9 cellular contexts compared by ENCODE assay signal in the genomic region with DNA sequence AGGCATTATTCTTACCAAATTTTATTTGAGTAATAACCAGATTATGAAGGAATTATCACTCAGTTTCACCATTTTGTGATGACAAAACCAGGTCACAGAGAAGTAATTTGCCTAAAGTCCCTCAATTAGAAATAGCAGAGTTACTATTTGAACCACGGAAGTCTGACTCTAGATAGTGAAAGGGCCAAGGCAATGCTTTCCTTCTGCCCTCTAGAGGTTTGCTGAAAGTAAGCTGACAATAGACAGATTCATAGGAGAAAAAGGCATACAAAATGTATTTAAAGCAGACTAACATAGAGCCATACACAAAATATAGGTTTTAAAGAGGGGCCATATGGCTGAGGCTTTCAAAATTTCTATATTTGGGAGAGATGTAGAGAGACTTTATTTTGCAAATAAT. TPM values are rescaled to one million over a fixed set of nuclear protein-coding genes. Genes with fewer than 3 reads are reported as not detected.
A peak's percentile ranks its signal among the peaks of the same experiment; 100 is the strongest.
DNase-seq lines count a peak whose midpoint lies in the region; ATAC-seq and TF ChIP-seq lines count a peak whose summit lies in the region.
"Had no signal": no experiment of that assay in that cellular context is flagged by ENCODE, and none has a peak within 500 bp of the region (broad histone marks: within the 10 kb centered on the region; RNA-seq: fewer than 3 reads in every experiment).

No MANE protein-coding gene starts in this region.

- ATAC-seq in HG02759 (IDR thresholded peaks at IDR 0.05; ENCODE audit: unreplicated experiment) = peak; percentile 81
- peak; percentile 71 for ATAC-seq in SK-N-SH treated with all-trans-retinoic acid at 6 μM for 48 hours
- no peak for ATAC-seq in HG03565 (IDR thresholded peaks at IDR 0.05; ENCODE audit: unreplicated experiment)

- H3K4me3 ChIP-seq in esophagus squamous epithelium = no peak overlapping the region

- TF ChIP-seq CTCF in GM13976 (IDR thresholded peaks at IDR 0.05; ENCODE audit: borderline replicate concordance, control extremely low read depth, extremely low read depth, insufficient read depth, missing control alignments) = no peak
- no peak for TF ChIP-seq CTCF in esophagus squamous epithelium (IDR thresholded peaks at IDR 0.05)

- no peaks in the 10 kb centered on the region for H3K4me1 ChIP-seq in esophagus squamous epithelium

- in situ Hi-C loops in GM13976 (cut with MboI; ENCODE audit: low sequenced_read_pairs, unreplicated experiment) = no loop called here

- no peaks in the 10 kb centered on the region for H3K27me3 ChIP-seq in esophagus squamous epithelium

- peak; percentile 4 for DNase-seq in GM13976 (ENCODE audit: low spot score)
- peak; percentile 67 for DNase-seq in medulla oblongata (ENCODE audit: extremely low spot score)
- DNase-seq in NCI-H146 treated with DMSO at 0.1 percent for 48 hours (lab: John Stamatoyannopoulos, UW; ENCODE audit: unreplicated experiment) = no peak
- no peak for DNase-seq in esophagus squamous epithelium (lab: John Stamatoyannopoulos, UW)
- no peak for DNase-seq in stimulated activated CD4-positive, alpha-beta T cell treated with anti-CD3 and anti-CD28 coated beads, Interleukin-12 subunit alpha, Interleukin-12 subunit beta, amount 100 ng/mL, for 4 hours
- DNase-seq: activated CD4-positive, alpha-beta T cell treated with anti-CD3 and anti-CD28 coated beads, Interleukin-2, amount 50 U/mL, for 48 hours had no signal

- no peaks in the 10 kb centered on the region for H3K9me3 ChIP-seq in esophagus squamous epithelium

- H3K36me3 ChIP-seq in esophagus squamous epithelium = no peaks in the 10 kb centered on the region

- no peak overlapping the region for H3K27ac ChIP-seq in esophagus squamous epithelium

- TF ChIP-seq POLR2A in esophagus squamous epithelium (IDR thresholded peaks at IDR 0.05) = no peak

- 20 to 43% methylated on average over 1 of the region's 1 CpG for WGBS in esophagus squamous epithelium, 2 donors

- intact Hi-C loops in esophagus squamous epithelium (cut with DNase I) = no loop called here

TF ChIP-seq in SK-N-SH treated with all-trans-retinoic acid at 6 μM for 48 hours, 23 proteins besides CTCF, POLR2A, EP300 and RAD21:
- no peak for TF ChIP-seq PPARA (CRISPR knock-in tag; IDR thresholded peaks at IDR 0.05; ENCODE audit: borderline replicate concordance)
- TF ChIP-seq ARNTL (CRISPR knock-in tag; IDR thresholded peaks at IDR 0.05; ENCODE audit: borderline replicate concordance, low read depth) = no peak
- no peak for TF ChIP-seq ZNF70 (CRISPR knock-in tag; IDR thresholded peaks at IDR 0.05)
- TF ChIP-seq, protein P1, sequence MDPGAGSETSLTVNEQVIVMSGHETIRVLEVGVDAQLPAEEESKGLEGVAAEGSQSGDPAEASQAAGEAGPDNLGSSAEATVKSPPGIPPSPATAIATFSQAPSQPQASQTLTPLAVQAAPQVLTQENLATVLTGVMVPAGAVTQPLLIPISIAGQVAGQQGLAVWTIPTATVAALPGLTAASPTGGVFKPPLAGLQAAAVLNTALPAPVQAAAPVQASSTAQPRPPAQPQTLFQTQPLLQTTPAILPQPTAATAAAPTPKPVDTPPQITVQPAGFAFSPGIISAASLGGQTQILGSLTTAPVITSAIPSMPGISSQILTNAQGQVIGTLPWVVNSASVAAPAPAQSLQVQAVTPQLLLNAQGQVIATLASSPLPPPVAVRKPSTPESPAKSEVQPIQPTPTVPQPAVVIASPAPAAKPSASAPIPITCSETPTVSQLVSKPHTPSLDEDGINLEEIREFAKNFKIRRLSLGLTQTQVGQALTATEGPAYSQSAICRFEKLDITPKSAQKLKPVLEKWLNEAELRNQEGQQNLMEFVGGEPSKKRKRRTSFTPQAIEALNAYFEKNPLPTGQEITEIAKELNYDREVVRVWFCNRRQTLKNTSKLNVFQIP (CRISPR knock-in tag; IDR thresholded peaks at IDR 0.05; ENCODE audit: borderline replicate concordance, low read depth) = no peak
- TF ChIP-seq ZFP30 (CRISPR knock-in tag; IDR thresholded peaks at IDR 0.05) = no peak
- TF ChIP-seq, protein P2, sequence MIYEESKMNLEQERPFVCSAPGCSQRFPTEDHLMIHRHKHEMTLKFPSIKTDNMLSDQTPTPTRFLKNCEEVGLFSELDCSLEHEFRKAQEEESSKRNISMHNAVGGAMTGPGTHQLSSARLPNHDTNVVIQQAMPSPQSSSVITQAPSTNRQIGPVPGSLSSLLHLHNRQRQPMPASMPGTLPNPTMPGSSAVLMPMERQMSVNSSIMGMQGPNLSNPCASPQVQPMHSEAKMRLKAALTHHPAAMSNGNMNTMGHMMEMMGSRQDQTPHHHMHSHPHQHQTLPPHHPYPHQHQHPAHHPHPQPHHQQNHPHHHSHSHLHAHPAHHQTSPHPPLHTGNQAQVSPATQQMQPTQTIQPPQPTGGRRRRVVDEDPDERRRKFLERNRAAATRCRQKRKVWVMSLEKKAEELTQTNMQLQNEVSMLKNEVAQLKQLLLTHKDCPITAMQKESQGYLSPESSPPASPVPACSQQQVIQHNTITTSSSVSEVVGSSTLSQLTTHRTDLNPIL (CRISPR knock-in tag; IDR thresholded peaks at IDR 0.05; ENCODE audit: low read depth) = no peak
- TF ChIP-seq ESRRG (CRISPR knock-in tag; IDR thresholded peaks at IDR 0.05) = no peak
- TF ChIP-seq, protein P3, sequence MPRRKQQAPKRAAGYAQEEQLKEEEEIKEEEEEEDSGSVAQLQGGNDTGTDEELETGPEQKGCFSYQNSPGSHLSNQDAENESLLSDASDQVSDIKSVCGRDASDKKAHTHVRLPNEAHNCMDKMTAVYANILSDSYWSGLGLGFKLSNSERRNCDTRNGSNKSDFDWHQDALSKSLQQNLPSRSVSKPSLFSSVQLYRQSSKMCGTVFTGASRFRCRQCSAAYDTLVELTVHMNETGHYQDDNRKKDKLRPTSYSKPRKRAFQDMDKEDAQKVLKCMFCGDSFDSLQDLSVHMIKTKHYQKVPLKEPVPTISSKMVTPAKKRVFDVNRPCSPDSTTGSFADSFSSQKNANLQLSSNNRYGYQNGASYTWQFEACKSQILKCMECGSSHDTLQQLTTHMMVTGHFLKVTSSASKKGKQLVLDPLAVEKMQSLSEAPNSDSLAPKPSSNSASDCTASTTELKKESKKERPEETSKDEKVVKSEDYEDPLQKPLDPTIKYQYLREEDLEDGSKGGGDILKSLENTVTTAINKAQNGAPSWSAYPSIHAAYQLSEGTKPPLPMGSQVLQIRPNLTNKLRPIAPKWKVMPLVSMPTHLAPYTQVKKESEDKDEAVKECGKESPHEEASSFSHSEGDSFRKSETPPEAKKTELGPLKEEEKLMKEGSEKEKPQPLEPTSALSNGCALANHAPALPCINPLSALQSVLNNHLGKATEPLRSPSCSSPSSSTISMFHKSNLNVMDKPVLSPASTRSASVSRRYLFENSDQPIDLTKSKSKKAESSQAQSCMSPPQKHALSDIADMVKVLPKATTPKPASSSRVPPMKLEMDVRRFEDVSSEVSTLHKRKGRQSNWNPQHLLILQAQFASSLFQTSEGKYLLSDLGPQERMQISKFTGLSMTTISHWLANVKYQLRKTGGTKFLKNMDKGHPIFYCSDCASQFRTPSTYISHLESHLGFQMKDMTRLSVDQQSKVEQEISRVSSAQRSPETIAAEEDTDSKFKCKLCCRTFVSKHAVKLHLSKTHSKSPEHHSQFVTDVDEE (CRISPR knock-in tag; IDR thresholded peaks at IDR 0.05) = no peak
- TF ChIP-seq OSR1 (CRISPR knock-in tag; IDR thresholded peaks at IDR 0.05) = no peak

RNA-seq across cellular contexts. Expression of a gene that starts 43.1 kb away (rescaled TPM):
- total RNA-seq in esophagus squamous epithelium = under 1 TPM in 1 of 4 donors, not detected in 3; 0.19 TPM

Comparison
In these comparisons a context has a peak if more than half of its experiments do, and no peak if none do; other contexts are left out.
1. DNase-seq: peak in GM13976 (single experiment) and medulla oblongata (single experiment); none in NCI-H146 treated with DMSO at 0.1 percent for 48 hours (single experiment), esophagus squamous epithelium (single experiment) and stimulated activated CD4-positive, alpha-beta T cell treated with anti-CD3 and anti-CD28 coated beads, Interleukin-12 subunit alpha, Interleukin-12 subunit beta, amount 100 ng/mL, for 4 hours (single experiment).